In the genomic region with DNA sequence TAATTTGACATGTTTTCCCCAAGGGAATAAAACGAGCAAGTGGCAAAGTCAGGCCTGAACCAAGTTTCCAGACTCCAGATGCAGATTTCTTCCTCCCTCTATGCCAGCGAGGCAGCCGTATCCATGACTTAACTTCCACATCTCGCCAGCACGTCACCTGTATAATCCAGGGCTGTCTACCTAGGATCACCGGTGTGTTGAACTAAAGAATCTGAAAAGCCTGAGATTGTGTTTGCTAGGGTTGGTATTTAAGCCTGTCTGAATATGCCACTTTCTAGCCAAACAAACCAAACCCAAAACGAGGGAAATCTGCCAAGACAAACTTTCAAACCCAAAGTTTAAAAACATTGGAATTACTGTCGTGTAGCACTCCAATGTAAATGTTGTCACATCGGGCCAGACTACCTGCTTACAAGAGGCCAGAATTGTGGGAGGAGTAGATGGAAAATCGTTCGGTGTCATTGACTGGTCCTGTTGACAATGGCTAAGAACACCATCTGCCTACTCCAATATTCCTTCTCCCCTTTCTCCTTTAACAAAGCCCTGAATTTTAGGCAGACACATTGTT, we compare ENCODE assay signal across 2 cellular contexts.
TF ChIP-seq lines count a peak whose summit lies in the region.

No MANE protein-coding gene starts in this region.

TF ChIP-seq in liver, 16 proteins besides CTCF, POLR2A, EP300 and RAD21:
- TF ChIP-seq REST (IDR thresholded peaks at IDR 0.05) = peak; percentile 32
- no peak for TF ChIP-seq HNF4G (IDR thresholded peaks at IDR 0.05)
- TF ChIP-seq FOXA2 (IDR thresholded peaks at IDR 0.05) = peak; percentile 92
- TF ChIP-seq YY1 (IDR thresholded peaks at IDR 0.05) = peak; percentile 64
- no peak for TF ChIP-seq NR2F2 (IDR thresholded peaks at IDR 0.05)
- no peak for TF ChIP-seq ATF3 (IDR thresholded peaks at IDR 0.05)
- TF ChIP-seq FOXA1 (IDR thresholded peaks at IDR 0.05) = peak; percentile 78
- peak in 1 of 2 donors; percentile 85 for TF ChIP-seq RXRA (IDR thresholded peaks at IDR 0.05)
- TF ChIP-seq, protein P1, sequence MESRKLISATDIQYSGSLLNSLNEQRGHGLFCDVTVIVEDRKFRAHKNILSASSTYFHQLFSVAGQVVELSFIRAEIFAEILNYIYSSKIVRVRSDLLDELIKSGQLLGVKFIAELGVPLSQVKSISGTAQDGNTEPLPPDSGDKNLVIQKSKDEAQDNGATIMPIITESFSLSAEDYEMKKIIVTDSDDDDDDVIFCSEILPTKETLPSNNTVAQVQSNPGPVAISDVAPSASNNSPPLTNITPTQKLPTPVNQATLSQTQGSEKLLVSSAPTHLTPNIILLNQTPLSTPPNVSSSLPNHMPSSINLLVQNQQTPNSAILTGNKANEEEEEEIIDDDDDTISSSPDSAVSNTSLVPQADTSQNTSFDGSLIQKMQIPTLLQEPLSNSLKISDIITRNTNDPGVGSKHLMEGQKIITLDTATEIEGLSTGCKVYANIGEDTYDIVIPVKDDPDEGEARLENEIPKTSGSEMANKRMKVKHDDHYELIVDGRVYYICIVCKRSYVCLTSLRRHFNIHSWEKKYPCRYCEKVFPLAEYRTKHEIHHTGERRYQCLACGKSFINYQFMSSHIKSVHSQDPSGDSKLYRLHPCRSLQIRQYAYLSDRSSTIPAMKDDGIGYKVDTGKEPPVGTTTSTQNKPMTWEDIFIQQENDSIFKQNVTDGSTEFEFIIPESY (IDR thresholded peaks at IDR 0.05) = peak; percentile 55
- TF ChIP-seq TAF1 (conservative IDR thresholded peaks at IDR 0.05) = no peak
- TF ChIP-seq SP1 (IDR thresholded peaks at IDR 0.05) = peak; percentile 31
- peak in 1 of 2 donors; percentile 58 for TF ChIP-seq EGR1 (IDR thresholded peaks at IDR 0.05; ENCODE audit: low read depth in 2 of 2)
- peak; percentile 56 to 86 for TF ChIP-seq HNF4A (conservative IDR thresholded peaks at IDR 0.05)
- peak in 1 of 2 donors; percentile 24 for TF ChIP-seq GABPA (IDR thresholded peaks at IDR 0.05 in 1 of 2, conservative IDR thresholded peaks at IDR 0.05 in 1 of 2)
- TF ChIP-seq JUND (IDR thresholded peaks at IDR 0.05) = peak in 1 of 2 donors; percentile 64
- peak; percentile 58 for TF ChIP-seq MAX (IDR thresholded peaks at IDR 0.05)

TF ChIP-seq in HepG2, 621 proteins besides CTCF, POLR2A, EP300 and RAD21 (continued from another document):
- TF ChIP-seq, protein P2, sequence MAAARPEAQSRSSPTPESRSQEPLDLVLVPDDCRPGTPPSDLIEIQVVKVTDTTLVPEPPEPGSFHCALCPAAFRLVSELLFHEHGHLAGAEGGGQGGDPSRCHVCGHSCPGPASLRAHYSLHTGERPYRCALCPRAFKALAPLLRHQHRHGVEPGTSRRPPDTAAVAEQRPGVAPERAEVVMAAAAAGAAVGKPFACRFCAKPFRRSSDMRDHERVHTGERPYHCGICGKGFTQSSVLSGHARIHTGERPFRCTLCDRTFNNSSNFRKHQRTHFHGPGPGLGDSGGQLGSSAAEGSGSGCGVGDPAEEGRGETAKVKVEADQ (CRISPR knock-in tag; IDR thresholded peaks at IDR 0.05; ENCODE audit: borderline replicate concordance) = no peak
- TF ChIP-seq SMARCC2 (IDR thresholded peaks at IDR 0.05) (no peak), KDM6A (CRISPR knock-in tag; IDR thresholded peaks at IDR 0.05; ENCODE audit: low read depth) (no peak), ZSCAN9 (CRISPR knock-in tag; IDR thresholded peaks at IDR 0.05; ENCODE audit: borderline replicate concordance) (no peak), ZFP90 (CRISPR knock-in tag; IDR thresholded peaks at IDR 0.05; ENCODE audit: borderline replicate concordance) (no peak), ZNF678 (CRISPR knock-in tag; IDR thresholded peaks at IDR 0.05) (no peak), ZNF709 (CRISPR knock-in tag; IDR thresholded peaks at IDR 0.05) (no peak), ZFP36L1 (CRISPR knock-in tag; IDR thresholded peaks at IDR 0.05) (no peak), RNF2 (conservative IDR thresholded peaks at IDR 0.05; ENCODE audit: low read depth) (no peak), ZNF3 (CRISPR knock-in tag; IDR thresholded peaks at IDR 0.05) (no peak), GPN1 (CRISPR knock-in tag; IDR thresholded peaks at IDR 0.05; ENCODE audit: borderline replicate concordance) (no peak), ZNF570 (CRISPR knock-in tag; IDR thresholded peaks at IDR 0.05; ENCODE audit: borderline replicate concordance) (no peak), ZNF430 (CRISPR knock-in tag; IDR thresholded peaks at IDR 0.05) (no peak)
- TF ChIP-seq, protein P3, sequence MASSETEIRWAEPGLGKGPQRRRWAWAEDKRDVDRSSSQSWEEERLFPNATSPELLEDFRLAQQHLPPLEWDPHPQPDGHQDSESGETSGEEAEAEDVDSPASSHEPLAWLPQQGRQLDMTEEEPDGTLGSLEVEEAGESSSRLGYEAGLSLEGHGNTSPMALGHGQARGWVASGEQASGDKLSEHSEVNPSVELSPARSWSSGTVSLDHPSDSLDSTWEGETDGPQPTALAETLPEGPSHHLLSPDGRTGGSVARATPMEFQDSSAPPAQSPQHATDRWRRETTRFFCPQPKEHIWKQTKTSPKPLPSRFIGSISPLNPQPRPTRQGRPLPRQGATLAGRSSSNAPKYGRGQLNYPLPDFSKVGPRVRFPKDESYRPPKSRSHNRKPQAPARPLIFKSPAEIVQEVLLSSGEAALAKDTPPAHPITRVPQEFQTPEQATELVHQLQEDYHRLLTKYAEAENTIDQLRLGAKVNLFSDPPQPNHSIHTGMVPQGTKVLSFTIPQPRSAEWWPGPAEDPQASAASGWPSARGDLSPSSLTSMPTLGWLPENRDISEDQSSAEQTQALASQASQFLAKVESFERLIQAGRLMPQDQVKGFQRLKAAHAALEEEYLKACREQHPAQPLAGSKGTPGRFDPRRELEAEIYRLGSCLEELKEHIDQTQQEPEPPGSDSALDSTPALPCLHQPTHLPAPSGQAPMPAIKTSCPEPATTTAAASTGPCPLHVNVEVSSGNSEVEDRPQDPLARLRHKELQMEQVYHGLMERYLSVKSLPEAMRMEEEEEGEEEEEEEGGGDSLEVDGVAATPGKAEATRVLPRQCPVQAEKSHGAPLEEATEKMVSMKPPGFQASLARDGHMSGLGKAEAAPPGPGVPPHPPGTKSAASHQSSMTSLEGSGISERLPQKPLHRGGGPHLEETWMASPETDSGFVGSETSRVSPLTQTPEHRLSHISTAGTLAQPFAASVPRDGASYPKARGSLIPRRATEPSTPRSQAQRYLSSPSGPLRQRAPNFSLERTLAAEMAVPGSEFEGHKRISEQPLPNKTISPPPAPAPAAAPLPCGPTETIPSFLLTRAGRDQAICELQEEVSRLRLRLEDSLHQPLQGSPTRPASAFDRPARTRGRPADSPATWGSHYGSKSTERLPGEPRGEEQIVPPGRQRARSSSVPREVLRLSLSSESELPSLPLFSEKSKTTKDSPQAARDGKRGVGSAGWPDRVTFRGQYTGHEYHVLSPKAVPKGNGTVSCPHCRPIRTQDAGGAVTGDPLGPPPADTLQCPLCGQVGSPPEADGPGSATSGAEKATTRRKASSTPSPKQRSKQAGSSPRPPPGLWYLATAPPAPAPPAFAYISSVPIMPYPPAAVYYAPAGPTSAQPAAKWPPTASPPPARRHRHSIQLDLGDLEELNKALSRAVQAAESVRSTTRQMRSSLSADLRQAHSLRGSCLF (CRISPR knock-in tag; IDR thresholded peaks at IDR 0.05; ENCODE audit: borderline replicate concordance) = no peak
- TF ChIP-seq, protein P4, sequence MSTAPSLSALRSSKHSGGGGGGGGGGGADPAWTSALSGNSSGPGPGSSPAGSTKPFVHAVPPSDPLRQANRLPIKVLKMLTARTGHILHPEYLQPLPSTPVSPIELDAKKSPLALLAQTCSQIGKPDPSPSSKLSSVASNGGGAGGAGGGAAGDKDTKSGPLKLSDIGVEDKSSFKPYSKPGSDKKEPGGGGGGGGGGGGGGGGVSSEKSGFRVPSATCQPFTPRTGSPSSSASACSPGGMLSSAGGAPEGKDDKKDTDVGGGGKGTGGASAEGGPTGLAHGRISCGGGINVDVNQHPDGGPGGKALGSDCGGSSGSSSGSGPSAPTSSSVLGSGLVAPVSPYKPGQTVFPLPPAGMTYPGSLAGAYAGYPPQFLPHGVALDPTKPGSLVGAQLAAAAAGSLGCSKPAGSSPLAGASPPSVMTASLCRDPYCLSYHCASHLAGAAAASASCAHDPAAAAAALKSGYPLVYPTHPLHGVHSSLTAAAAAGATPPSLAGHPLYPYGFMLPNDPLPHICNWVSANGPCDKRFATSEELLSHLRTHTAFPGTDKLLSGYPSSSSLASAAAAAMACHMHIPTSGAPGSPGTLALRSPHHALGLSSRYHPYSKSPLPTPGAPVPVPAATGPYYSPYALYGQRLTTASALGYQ (CRISPR knock-in tag; IDR thresholded peaks at IDR 0.05) = no peak
- TF ChIP-seq, protein P5, sequence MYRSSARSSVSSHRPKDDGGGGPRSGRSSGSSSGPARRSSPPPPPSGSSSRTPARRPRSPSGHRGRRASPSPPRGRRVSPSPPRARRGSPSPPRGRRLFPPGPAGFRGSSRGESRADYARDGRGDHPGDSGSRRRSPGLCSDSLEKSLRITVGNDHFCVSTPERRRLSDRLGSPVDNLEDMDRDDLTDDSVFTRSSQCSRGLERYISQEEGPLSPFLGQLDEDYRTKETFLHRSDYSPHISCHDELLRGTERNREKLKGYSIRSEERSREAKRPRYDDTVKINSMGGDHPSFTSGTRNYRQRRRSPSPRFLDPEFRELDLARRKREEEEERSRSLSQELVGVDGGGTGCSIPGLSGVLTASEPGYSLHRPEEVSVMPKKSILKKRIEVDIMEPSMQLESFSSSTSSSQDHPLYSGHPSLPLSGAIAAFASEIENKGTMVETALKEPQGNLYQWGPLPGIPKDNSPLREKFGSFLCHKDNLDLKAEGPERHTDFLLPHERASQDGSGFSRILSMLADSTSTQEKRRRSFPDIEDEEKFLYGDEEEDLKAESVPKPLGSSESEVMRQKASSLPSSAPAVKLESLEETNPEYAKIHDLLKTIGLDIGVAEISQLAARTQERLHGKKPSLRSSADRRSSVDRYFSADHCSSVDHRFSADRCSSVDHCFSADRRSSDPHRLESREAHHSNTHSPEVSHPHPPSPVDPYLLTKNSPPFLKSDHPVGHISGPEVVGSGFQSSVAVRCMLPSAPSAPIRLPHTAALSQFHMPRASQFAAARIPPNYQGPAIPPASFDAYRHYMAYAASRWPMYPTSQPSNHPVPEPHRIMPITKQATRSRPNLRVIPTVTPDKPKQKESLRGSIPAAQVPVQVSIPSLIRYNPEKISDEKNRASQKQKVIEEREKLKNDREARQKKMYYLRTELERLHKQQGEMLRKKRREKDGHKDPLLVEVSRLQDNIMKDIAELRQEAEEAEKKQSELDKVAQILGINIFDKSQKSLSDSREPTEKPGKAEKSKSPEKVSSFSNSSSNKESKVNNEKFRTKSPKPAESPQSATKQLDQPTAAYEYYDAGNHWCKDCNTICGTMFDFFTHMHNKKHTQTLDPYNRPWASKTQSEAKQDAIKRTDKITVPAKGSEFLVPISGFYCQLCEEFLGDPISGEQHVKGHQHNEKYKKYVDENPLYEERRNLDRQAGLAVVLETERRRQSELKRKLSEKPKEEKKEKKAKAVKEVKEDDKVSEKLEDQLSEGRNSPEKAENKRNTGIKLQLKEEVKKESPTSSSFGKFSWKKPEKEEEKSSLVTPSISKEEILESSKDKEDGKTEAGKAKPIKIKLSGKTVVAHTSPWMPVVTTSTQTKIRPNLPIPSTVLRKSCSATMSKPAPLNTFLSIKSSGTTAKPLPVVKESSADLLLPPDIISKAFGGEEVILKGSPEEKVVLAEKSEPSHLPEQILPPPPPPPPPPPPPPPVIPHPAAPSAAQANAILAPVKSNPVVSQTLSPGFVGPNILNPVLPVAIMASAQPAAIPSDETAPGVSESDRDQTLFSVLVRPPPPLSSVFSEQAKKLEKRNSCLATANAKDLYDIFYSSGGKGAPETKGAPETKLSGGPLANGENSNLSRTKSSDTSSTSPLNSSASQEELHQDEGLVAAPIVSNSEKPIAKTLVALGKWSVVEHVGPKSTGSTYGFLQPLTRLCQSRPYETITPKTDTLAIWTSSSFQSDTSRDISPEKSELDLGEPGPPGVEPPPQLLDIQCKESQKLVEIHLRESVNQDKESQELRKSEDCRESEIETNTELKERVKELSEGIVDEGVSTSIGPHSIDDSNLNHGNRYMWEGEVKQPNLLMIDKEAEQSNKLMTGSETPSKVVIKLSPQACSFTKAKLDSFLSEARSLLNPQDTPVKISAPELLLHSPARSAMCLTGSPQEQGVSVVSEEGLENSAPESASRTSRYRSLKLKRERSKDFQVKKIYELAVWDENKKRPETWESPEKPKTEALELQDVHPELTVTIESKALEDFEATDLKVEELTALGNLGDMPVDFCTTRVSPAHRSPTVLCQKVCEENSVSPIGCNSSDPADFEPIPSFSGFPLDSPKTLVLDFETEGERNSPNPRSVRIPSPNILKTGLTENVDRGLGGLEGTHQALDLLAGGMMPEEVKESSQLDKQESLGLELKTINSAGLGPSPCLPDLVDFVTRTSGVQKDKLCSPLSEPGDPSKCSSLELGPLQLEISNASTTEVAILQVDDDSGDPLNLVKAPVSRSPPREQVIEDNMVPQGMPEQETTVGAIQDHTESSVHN (CRISPR knock-in tag; IDR thresholded peaks at IDR 0.05) = no peak
